Comparison of ENCODE assay signal across 27 cellular contexts in the genomic region with DNA sequence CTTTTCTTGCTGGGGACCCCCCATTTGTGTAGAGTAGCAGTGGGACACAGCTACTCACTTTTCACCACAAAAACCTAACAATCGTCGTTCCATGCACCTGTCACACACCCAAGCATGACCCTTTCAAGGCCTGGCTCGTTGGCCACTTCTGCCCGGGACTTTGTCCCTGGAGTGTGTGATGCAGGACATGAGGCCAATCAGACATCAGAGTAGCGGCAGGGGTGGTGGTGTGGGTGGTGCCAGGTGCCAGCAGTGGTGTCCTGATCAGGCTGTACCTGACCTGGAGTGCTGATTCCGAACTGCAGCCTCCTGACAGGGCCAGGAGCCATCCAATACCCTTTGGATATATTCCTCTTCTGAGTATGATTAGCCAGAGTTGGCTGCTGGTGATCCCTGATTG. TPM values are rescaled to one million over a fixed set of nuclear protein-coding genes. Genes with fewer than 3 reads are reported as not detected.
DNase-seq lines count a peak whose midpoint lies in the region; ATAC-seq, FAIRE-seq and TF ChIP-seq lines count a peak whose summit lies in the region.
"Had no signal": no experiment of that assay in that cellular context is flagged by ENCODE, and none has a peak within 500 bp of the region (broad histone marks: within the 10 kb centered on the region; RNA-seq: fewer than 3 reads in every experiment).

No MANE protein-coding gene starts in this region.

- CTCF ChIA-PET in HepG2 (lab: Yijun Ruan, JAX; ENCODE audit: low intra/inter-chr PET ratio, low total read pairs) = no interaction called here

- no peak for TF ChIP-seq POLR2A in right lobe of liver (IDR thresholded peaks at IDR 0.05)
- TF ChIP-seq POLR2A in HepG2 (IDR thresholded peaks at IDR 0.05; ENCODE audit: insufficient read depth in 1 of 2, low read depth in 2 of 2, low read length in 2 of 2) = no peak
- TF ChIP-seq POLR2A in vagina (IDR thresholded peaks at IDR 0.05) = no peak
- TF ChIP-seq POLR2A in GM12892 (IDR thresholded peaks at IDR 0.05; ENCODE audit: low read depth, low read length) = no peak

- no peaks in the 10 kb centered on the region for H3K79me1 ChIP-seq in neuronal stem cell (ENCODE audit: low read depth, low read length)

- H3K23ac ChIP-seq in neuronal stem cell (ENCODE audit: low read depth, low read length, poor library complexity) = no peak overlapping the region

- H3K4ac ChIP-seq in neuronal stem cell (ENCODE audit: low read length) = no peak overlapping the region

- peak overlapping the region; percentile 56 for H4K91ac ChIP-seq in neuronal stem cell (ENCODE audit: low read depth, low read length, poor library complexity)

- no peak overlapping the region for H2BK5ac ChIP-seq in neuronal stem cell (ENCODE audit: low read length)

- intact Hi-C loops in right lobe of liver (cut with DNase I) = no loop called here
- intact Hi-C loops in HepG2 (cut with micrococcal nuclease; ENCODE audit: unreplicated experiment) = no loop called here
- intact Hi-C loops in vagina (cut with DNase I) = no loop called here

- H2AFZ ChIP-seq in HepG2 (ENCODE audit: low read length) = no peak overlapping the region
- H2AFZ ChIP-seq in neuronal stem cell (ENCODE audit: low read length) = no peak overlapping the region

- no peak for TF ChIP-seq RAD21 in HepG2 (CRISPR knock-in tag; IDR thresholded peaks at IDR 0.05)

- ATAC-seq in right lobe of liver (peak; percentile 56 to 90 (median 80)), HepG2 (no peak), left lobe of liver (peak; percentile 97)
- ATAC-seq: A549, GM12878 had no signal

- no peak overlapping the region for H3K27ac ChIP-seq in right lobe of liver
- H3K27ac ChIP-seq in HepG2 (ENCODE audit: extremely low read length, insufficient read depth, low read length) = no peak overlapping the region
- no peak overlapping the region for H3K27ac ChIP-seq in neuronal stem cell (replicated peaks; ENCODE audit: low read length)
- no peak overlapping the region for H3K27ac ChIP-seq in vagina
- H3K27ac ChIP-seq: A549; BLaER1 treated with 17β-estradiol and CSF1 and Interleukin-3, amounts not matched to agents 10 nM and 100 nM had no signal

- no peak overlapping the region for H4K8ac ChIP-seq in neuronal stem cell (ENCODE audit: low read depth, low read length)

- DNase-seq in right lobe of liver (peak in 2 of 3 donors; percentile 43 to 65), HepG2 (ENCODE audit: low spot score) (no peak), left lobe of liver (ENCODE audit: low spot score) (peak; percentile 55), neuronal stem cell (ENCODE audit: low spot score) (no peak), vagina (ENCODE audit: extremely low spot score in 2 of 2) (peak; percentile 72 to 91), GM12892 (ENCODE audit: insufficient read length) (no peak), nucleus accumbens (lab: John Stamatoyannopoulos, UW) (no peak), NCI-H748 (lab: John Stamatoyannopoulos, UW; ENCODE audit: unreplicated experiment) (no peak)
- DNase-seq: 8988T; ACHN; AML-193; BE2C; CD4-positive, alpha-beta T cell; CD8-positive, alpha-beta memory T cell; DMS 273 treated with DMSO at 0.1 percent for 48 hours; DMS79; EL; GDM1; GOT3; HCEC 1CT had no signal

- 62% methylated on average over 2 of the region's 6 CpGs for WGBS in right lobe of liver (ENCODE audit: insufficient coverage, low coverage, low lambda C conversion rate, missing lambda C conversion rate)
- 57% methylated on average over 2 of the region's 6 CpGs for WGBS in HepG2 (ENCODE audit: low lambda C conversion rate)
- no CpG with 5 or more reads among the region's 6 CpGs for WGBS in neuronal stem cell (ENCODE audit: extremely low coverage in 2 of 2, insufficient read length in 2 of 2, insufficient replicate concordance in 1 of 2), 2 donors

- no peak overlapping the region for H2BK15ac ChIP-seq in neuronal stem cell (ENCODE audit: low read length)

- POLR2A ChIA-PET in HepG2 (lab: Yijun Ruan, JAX) = no interaction called here

- BruUV-seq in HepG2 (replicated peaks; lab: Mats Ljungman, UMichigan) = no TSS peak

- in situ Hi-C loops in HepG2 (cut with HindIII; ENCODE audit: extremely low pct_ligation_motif_present, low pct_unique_long_range_greater_than_20kb) = no loop called here

- no peak for TF ChIP-seq EP300 in HepG2 (IDR thresholded peaks at IDR 0.05; ENCODE audit: low read depth in 2 of 2, low read length in 2 of 2)
- no peak for TF ChIP-seq EP300 in HepG2 (CRISPR knock-in tag; IDR thresholded peaks at IDR 0.05; ENCODE audit: borderline replicate concordance)

- H4K20me1 ChIP-seq in HepG2 (ENCODE audit: insufficient read depth, low read length) = no peaks in the 10 kb centered on the region
- H4K20me1 ChIP-seq: BLaER1 treated with 17β-estradiol and CSF1 and Interleukin-3, amounts not matched to agents 10 nM and 100 nM had no signal

- FAIRE-seq in HepG2 (lab: Jason Lieb, UNC) (no peak), GM12892 (lab: Jason Lieb, UNC) (no peak)
- FAIRE-seq: A549, D721Med, GM12878, GM18507, H54 had no signal

- H3K18ac ChIP-seq in neuronal stem cell (ENCODE audit: low read length) = peak overlapping the region; percentile 16

- no peak overlapping the region for H2AK5ac ChIP-seq in neuronal stem cell (ENCODE audit: low read depth, low read length)

- no peaks in the 10 kb centered on the region for H3K36me3 ChIP-seq in right lobe of liver
- H3K36me3 ChIP-seq in HepG2 (replicated peaks in 1 of 2; ENCODE audit: control insufficient read depth in 1 of 2, insufficient read depth in 2 of 2, low read length in 2 of 2) = no peaks in the 10 kb centered on the region
- no peaks in the 10 kb centered on the region for H3K36me3 ChIP-seq in neuronal stem cell (replicated peaks in 1 of 2; ENCODE audit: control insufficient read depth in 2 of 2, insufficient read depth in 2 of 2, low read length in 2 of 2)
- no peaks in the 10 kb centered on the region for H3K36me3 ChIP-seq in vagina
- H3K36me3 ChIP-seq: BE2C; BLaER1 treated with 17β-estradiol and CSF1 and Interleukin-3, amounts not matched to agents 10 nM and 100 nM had no signal

- H3K14ac ChIP-seq in neuronal stem cell (ENCODE audit: low read length) = peak overlapping the region; percentile 61

- H3K4me2 ChIP-seq in HepG2 (ENCODE audit: low read depth, low read length) (no peak overlapping the region), neuronal stem cell (ENCODE audit: insufficient read depth, low read length, poor library complexity, severe bottlenecking) (no peak overlapping the region)
- H3K4me2 ChIP-seq: A549; BLaER1 treated with 17β-estradiol and CSF1 and Interleukin-3, amounts not matched to agents 10 nM and 100 nM had no signal

- H3K27me3 ChIP-seq in right lobe of liver (no peaks in the 10 kb centered on the region), HepG2 (ENCODE audit: control insufficient read depth in 1 of 2, insufficient read depth in 2 of 2, low read length in 2 of 2) (peaks cover 2 to 22% of the 10 kb centered on the region in 2 experiments; a peak in 2 of 5 replicates), neuronal stem cell (ENCODE audit: control insufficient read depth in 3 of 3, insufficient read depth in 3 of 3, low read depth in 1 of 3, low read length in 3 of 3) (peaks cover 0 to 42% (median 0%) of the 10 kb centered on the region in 3 experiments), vagina (no peaks in the 10 kb centered on the region)
- H3K27me3 ChIP-seq: BLaER1 treated with 17β-estradiol and CSF1 and Interleukin-3, amounts not matched to agents 10 nM and 100 nM had no signal

- H3K9ac ChIP-seq in HepG2 (ENCODE audit: insufficient read depth, low read depth, low read length) = no peak overlapping the region
- no peak overlapping the region for H3K9ac ChIP-seq in neuronal stem cell (ENCODE audit: low read depth, low read length, poor library complexity)
- H3K9ac ChIP-seq: BLaER1 treated with 17β-estradiol and CSF1 and Interleukin-3, amounts not matched to agents 10 nM and 100 nM had no signal

- H3K4me3 ChIP-seq in right lobe of liver (no peak overlapping the region), HepG2 (replicated peaks in 1 of 3; ENCODE audit: insufficient read depth in 1 of 3, low read depth in 2 of 3, low read length in 3 of 3) (no peak overlapping the region), neuronal stem cell (ENCODE audit: low read length in 2 of 2) (no peak overlapping the region), vagina (no peak overlapping the region)
- H3K4me3 ChIP-seq: A549; BLaER1 treated with 17β-estradiol and CSF1 and Interleukin-3, amounts not matched to agents 10 nM and 100 nM; GM12878 had no signal

- no peak overlapping the region for H2BK12ac ChIP-seq in neuronal stem cell (ENCODE audit: low read length)

- H3K79me2 ChIP-seq in HepG2 (ENCODE audit: insufficient read depth, low read length) = no peaks in the 10 kb centered on the region

- H2BK120ac ChIP-seq in neuronal stem cell (ENCODE audit: low read depth, low read length) = no peak overlapping the region

- H3K9me3 ChIP-seq in right lobe of liver (no peaks in the 10 kb centered on the region), HepG2 (ENCODE audit: low read length) (no peaks in the 10 kb centered on the region), neuronal stem cell (replicated peaks in 1 of 2; ENCODE audit: control insufficient read depth in 2 of 2, insufficient read depth in 1 of 2, low read depth in 1 of 2, low read length in 2 of 2) (no peaks in the 10 kb centered on the region), vagina (no peaks in the 10 kb centered on the region)
- H3K9me3 ChIP-seq: A549, BE2C had no signal

- TF ChIP-seq CTCF in right lobe of liver (IDR thresholded peaks at IDR 0.05) = no peak
- no peak for TF ChIP-seq CTCF in HepG2 (CRISPR knock-in tag; IDR thresholded peaks at IDR 0.05)
- TF ChIP-seq CTCF in vagina (IDR thresholded peaks at IDR 0.05) = no peak

- no peaks in the 10 kb centered on the region for H3K4me1 ChIP-seq in right lobe of liver
- H3K4me1 ChIP-seq in HepG2 (ENCODE audit: insufficient read depth, low read length) = peaks cover 24% of the 10 kb centered on the region
- H3K4me1 ChIP-seq in neuronal stem cell (ENCODE audit: control insufficient read depth in 2 of 2, insufficient read depth in 1 of 2, low read depth in 1 of 2, low read length in 2 of 2) = no peaks in the 10 kb centered on the region
- no peaks in the 10 kb centered on the region for H3K4me1 ChIP-seq in vagina
- H3K4me1 ChIP-seq: A549; BE2C; BLaER1 treated with 17β-estradiol and CSF1 and Interleukin-3, amounts not matched to agents 10 nM and 100 nM had no signal

RNA-seq across cellular contexts. Expression of a gene that starts 23.1 kb away (rescaled TPM):
- total RNA-seq in right lobe of liver (1 to 10 TPM in 5 of 6 experiments, under 1 TPM in 1; 0.86 to 2.2 (median 1.3) TPM), HepG2 (2016; rRNA removed; fragmentation: Illumina TruSeq; extraction: Trizol) (2.5 and 3.9 TPM in 2 replicates), left lobe of liver (1.3 TPM), vagina (not detected)
- 0.71 and 0.91 TPM in 2 replicates for total RNA-seq in HepG2 (2016; cell fraction: cytosol; rRNA removed; fragmentation: Illumina TruSeq; extraction: Trizol; ENCODE audit: low read depth)
- total RNA-seq in HepG2 (2016; cell fraction: insoluble cytoplasmic fraction; rRNA removed; fragmentation: Illumina TruSeq; extraction: Trizol) = 2.1 and 4.2 TPM in 2 replicates
- 1.1 and 2.6 TPM in 2 replicates for total RNA-seq in HepG2 (2016; cell fraction: membrane; rRNA removed; fragmentation: Illumina TruSeq; extraction: Trizol)
- 5.8 and 6.2 TPM in 2 replicates for total RNA-seq in HepG2 (2016; cell fraction: nucleus; rRNA removed; fragmentation: Illumina TruSeq; extraction: Trizol)
- 13.6 and 16.4 TPM in 2 replicates for polyA plus RNA-seq in HepG2 (2011; rRNA removed)
- 8.3 and 8.9 TPM in 2 replicates for polyA plus RNA-seq in HepG2 (2011; cell fraction: cytosol; rRNA removed)
- 14.6 and 16.3 TPM in 2 replicates for polyA plus RNA-seq in HepG2 (2011; cell fraction: nucleus; rRNA removed)
- polyA plus RNA-seq in HepG2 (2012) = 9.3 and 15.5 TPM in 2 replicates
- 0.25 and 0.31 TPM in 2 replicates for polyA plus RNA-seq in HepG2 (2016; cell fraction: cytosol; fragmentation: Illumina TruSeq; extraction: Trizol; ENCODE audit: low read depth)
- polyA plus RNA-seq in HepG2 (2016; cell fraction: insoluble cytoplasmic fraction; fragmentation: Illumina TruSeq; extraction: Trizol; ENCODE audit: low read depth) = 1.6 and 2.1 TPM in 2 replicates
- polyA plus RNA-seq in HepG2 (2016; cell fraction: membrane; fragmentation: Illumina TruSeq; extraction: Trizol; ENCODE audit: low read depth) = 0.47 and 0.64 TPM in 2 replicates
- 5.4 and 6.6 TPM in 2 replicates for polyA plus RNA-seq in HepG2 (2016; cell fraction: nucleus; fragmentation: Illumina TruSeq; extraction: Trizol; ENCODE audit: insufficient read depth, low read depth)
- 1.3 and 25.2 TPM in 2 replicates for polyA minus RNA-seq in HepG2 (2011; rRNA and poly(A)+ RNA removed; ENCODE audit: low replicate concordance)
- polyA minus RNA-seq in HepG2 (2011; cell fraction: cytosol; rRNA and poly(A)+ RNA removed) = 11.4 and 13.4 TPM in 2 replicates
- polyA minus RNA-seq in HepG2 (2011; cell fraction: nucleus; rRNA and poly(A)+ RNA removed) = 14.5 and 16.9 TPM in 2 replicates
- 37.3 TPM for polyA plus RNA-seq in neuronal stem cell (2013, experiment 1 of 2)
- 35.7 TPM for polyA plus RNA-seq in neuronal stem cell (2013, experiment 2 of 2)
- 0.23 TPM for polyA plus RNA-seq in GM12892 (2012; ENCODE audit: missing spikeins)
- total RNA-seq: CD4-positive, alpha-beta T cell had no signal
- polyA plus RNA-seq: CD14-positive monocyte; CD8-positive, alpha-beta memory T cell had no signal

Comparison
In these comparisons a context has a peak if more than half of its experiments do, and no peak if none do; other contexts are left out.
1. DNase-seq: peak in right lobe of liver (2 of 3), left lobe of liver (single experiment) and vagina (2 of 2); none in HepG2 (single experiment), neuronal stem cell (single experiment), GM12892 (single experiment), nucleus accumbens (0 of 56) and NCI-H748 (single experiment).